ENCODE assay signal across 1 cellular context in genomic region chr22:42649261-42650056, GRCh38.
TF ChIP-seq lines count a peak whose summit lies in the region.

CYB5R3 (minus strand) TSS chr22:42649392; CDS start chr22:42649315, 77 bp downstream.

TF ChIP-seq in HepG2, 621 proteins besides CTCF, POLR2A, EP300 and RAD21 (continued from another document):
- TF ChIP-seq ZNF646 (CRISPR knock-in tag; IDR thresholded peaks at IDR 0.05) (no peak), BCL3 (CRISPR knock-in tag; IDR thresholded peaks at IDR 0.05) (no peak), ZBTB34 (CRISPR knock-in tag; IDR thresholded peaks at IDR 0.05) (0 out of 2 replicates have a peak, but pooled peaks have one; percentile 31), ZNF720 (CRISPR knock-in tag; IDR thresholded peaks at IDR 0.05) (no peak), ZNF253 (CRISPR knock-in tag; IDR thresholded peaks at IDR 0.05; ENCODE audit: borderline replicate concordance) (no peak), PRPF4 (IDR thresholded peaks at IDR 0.05; ENCODE audit: low read depth, low read length, poor library complexity, severe bottlenecking) (no peak), ARID5B (CRISPR knock-in tag; IDR thresholded peaks at IDR 0.05) (no peak), ZSCAN5A (CRISPR knock-in tag; IDR thresholded peaks at IDR 0.05; ENCODE audit: borderline replicate concordance) (no peak), HNF4G (IDR thresholded peaks at IDR 0.05; ENCODE audit: borderline replicate concordance, low read depth, low read length) (no peak), HNF4G (CRISPR knock-in tag; IDR thresholded peaks at IDR 0.05; ENCODE audit: borderline replicate concordance, low read depth) (no peak), ZBTB38 (CRISPR knock-in tag; IDR thresholded peaks at IDR 0.05) (peak; percentile 60), ZNF18 (CRISPR knock-in tag; IDR thresholded peaks at IDR 0.05; ENCODE audit: insufficient replicate concordance) (no peak), MYC (CRISPR knock-in tag; IDR thresholded peaks at IDR 0.05; ENCODE audit: borderline replicate concordance) (peak; percentile 9; the same call in 1 of the 2 replicates), SALL1 (CRISPR knock-in tag; IDR thresholded peaks at IDR 0.05) (no peak; the same call in 1 of the 2 replicates), KDM2A (CRISPR knock-in tag; IDR thresholded peaks at IDR 0.05; ENCODE audit: borderline replicate concordance, low read depth) (no peak; the same call in 1 of the 2 replicates), ZNF629 (CRISPR knock-in tag; conservative IDR thresholded peaks at IDR 0.05) (no peak), SOX13 (IDR thresholded peaks at IDR 0.05) (no peak), SOX13 (CRISPR knock-in tag; conservative IDR thresholded peaks at IDR 0.05 in 1 of 2, IDR thresholded peaks at IDR 0.05 in 1 of 2) (0 out of 4 replicates have a peak, but pooled peaks of 1 of the 2 experiments have one; percentile 9), IKZF4 (CRISPR knock-in tag; IDR thresholded peaks at IDR 0.05; ENCODE audit: borderline replicate concordance, low read depth, not compliant biosample characterization) (no peak), BRD4 (CRISPR knock-in tag; IDR thresholded peaks at IDR 0.05) (0 out of 2 replicates have a peak, but pooled peaks have one; percentile 39), ZSCAN29 (CRISPR knock-in tag; conservative IDR thresholded peaks at IDR 0.05) (no peak), SP2 (CRISPR knock-in tag; IDR thresholded peaks at IDR 0.05) (no peak), ZXDC (CRISPR knock-in tag; IDR thresholded peaks at IDR 0.05) (no peak), ZNF83 (CRISPR knock-in tag; IDR thresholded peaks at IDR 0.05; ENCODE audit: borderline replicate concordance) (no peak), CREM (IDR thresholded peaks at IDR 0.05) (no peak), CREM (CRISPR knock-in tag; IDR thresholded peaks at IDR 0.05) (no peak), ZNF264 (CRISPR knock-in tag; IDR thresholded peaks at IDR 0.05) (0 out of 2 replicates have a peak, but pooled peaks have one; percentile 33), TBX2 (CRISPR knock-in tag; IDR thresholded peaks at IDR 0.05; ENCODE audit: borderline replicate concordance) (no peak), KDM1A (CRISPR knock-in tag; IDR thresholded peaks at IDR 0.05) (peak; percentile 44), HOXA9 (CRISPR knock-in tag; IDR thresholded peaks at IDR 0.05; ENCODE audit: borderline replicate concordance) (no peak), NCOA1 (CRISPR knock-in tag; IDR thresholded peaks at IDR 0.05) (no peak), ZNF263 (CRISPR knock-in tag; IDR thresholded peaks at IDR 0.05) (no peak), ZNF292 (CRISPR knock-in tag; IDR thresholded peaks at IDR 0.05; ENCODE audit: borderline replicate concordance, low read depth) (no peak)
